ENCODE assay signal across 19 cellular contexts in genomic region chr17:30413109-30413508, GRCh38. TPM values are rescaled to one million over a fixed set of nuclear protein-coding genes. Genes with fewer than 3 reads are reported as not detected.
A peak's percentile ranks its signal among the peaks of the same experiment; 100 is the strongest.
DNase-seq lines count a peak whose midpoint lies in the region; ATAC-seq and TF ChIP-seq lines count a peak whose summit lies in the region.
"Had no signal": no experiment of that assay in that cellular context is flagged by ENCODE, and none has a peak within 500 bp of the region (broad histone marks: within the 10 kb centered on the region; RNA-seq: fewer than 3 reads in every experiment).

No MANE protein-coding gene starts in this region.

- no peak for TF ChIP-seq POLR2A in HCT116 (IDR thresholded peaks at IDR 0.05; ENCODE audit: borderline replicate concordance, extremely low read depth, insufficient read depth, insufficient read length)

- H3K4me1 ChIP-seq in HCT116 (ENCODE audit: control insufficient read depth in 1 of 2, insufficient read depth in 2 of 2, low read length in 2 of 2), result peaks cover 0 to 8% of the 10 kb centered on the region in 2 experiments; a peak in 1 of 4 replicates
- H3K4me1 ChIP-seq: A549, thyroid gland had no signal

- no peak overlapping the region for H2AFZ ChIP-seq in HCT116 (ENCODE audit: low read depth, low read length, poor library complexity, severe bottlenecking)

- H3K79me2 ChIP-seq in HCT116 (ENCODE audit: insufficient read depth, low read length), result peaks cover 9% of the 10 kb centered on the region; the same call in 1 of the 2 replicates

- RAD21 ChIA-PET in HCT116 (lab: Charles Lee; ENCODE audit: low non-redundant PET in 1 of 2, low total read pairs in 2 of 2, uncharacterized antibody in 2 of 2, unreplicated experiment in 2 of 2), result no interaction called here

- H3K4me3 Mint-ChIP-seq in activated CD4-positive, alpha-beta memory T cell treated with anti-CD3 and anti-CD28 coated beads for 36 hours, result no peak overlapping the region
- H3K4me3 Mint-ChIP-seq in activated CD4-positive, alpha-beta memory T cell treated with anti-CD3 and anti-CD28 coated beads, Interleukin-2, amount 10 ng/mL, durations not matched to agents 7 days and 5 days, result no peak overlapping the region
- peak overlapping the region; percentile 71 for H3K4me3 Mint-ChIP-seq in activated T-helper 17 cell treated with anti-CD3 and anti-CD28 coated beads, Interleukin-2, amount 50 U/mL, for 72 hours
- H3K4me3 Mint-ChIP-seq: brain had no signal

- no peaks in the 10 kb centered on the region for H3K9me2 ChIP-seq in HCT116 (ENCODE audit: insufficient read depth)

- no TSS peak for BruUV-seq in HCT116 (replicated peaks; lab: Mats Ljungman, UMichigan)

- peaks cover 7% of the 10 kb centered on the region for H3K36me3 Mint-ChIP-seq in activated CD4-positive, alpha-beta memory T cell treated with anti-CD3 and anti-CD28 coated beads for 36 hours
- peaks cover 31% of the 10 kb centered on the region for H3K36me3 Mint-ChIP-seq in activated CD4-positive, alpha-beta memory T cell treated with anti-CD3 and anti-CD28 coated beads, Interleukin-2, amount 10 ng/mL, durations not matched to agents 7 days and 5 days (ENCODE audit: low read depth)
- peaks cover 14% of the 10 kb centered on the region for H3K36me3 Mint-ChIP-seq in activated T-helper 17 cell treated with anti-CD3 and anti-CD28 coated beads, Interleukin-2, amount 50 U/mL, for 72 hours (ENCODE audit: low read depth)

- H3K9me3 ChIP-seq in HCT116 (ENCODE audit: control insufficient read depth in 1 of 2, insufficient read depth in 1 of 2, low read depth in 1 of 2, low read length in 2 of 2), result no peaks in the 10 kb centered on the region
- H3K9me3 ChIP-seq: A549, left ventricle myocardium inferior, thyroid gland had no signal

- peaks cover 30% of the 10 kb centered on the region for H3K4me1 Mint-ChIP-seq in activated CD4-positive, alpha-beta memory T cell treated with anti-CD3 and anti-CD28 coated beads for 36 hours (ENCODE audit: low read depth)
- peaks cover 11% of the 10 kb centered on the region for H3K4me1 Mint-ChIP-seq in activated CD4-positive, alpha-beta memory T cell treated with anti-CD3 and anti-CD28 coated beads, Interleukin-2, amount 10 ng/mL, durations not matched to agents 7 days and 5 days
- H3K4me1 Mint-ChIP-seq in activated T-helper 17 cell treated with anti-CD3 and anti-CD28 coated beads, Interleukin-2, amount 50 U/mL, for 72 hours, result peaks cover 33% of the 10 kb centered on the region
- H3K4me1 Mint-ChIP-seq: brain had no signal

- DNase-seq in activated CD4-positive, alpha-beta memory T cell treated with anti-CD3 and anti-CD28 coated beads for 36 hours, result no peak
- no peak for DNase-seq in activated CD4-positive, alpha-beta memory T cell treated with anti-CD3 and anti-CD28 coated beads, Interleukin-2, amount 10 ng/mL, durations not matched to agents 7 days and 5 days
- DNase-seq in HCT116 (ENCODE audit: low read depth, low spot score), result no peak
- peak; percentile 27 for DNase-seq in iris pigment epithelial cell (ENCODE audit: low read depth)
- no peak for DNase-seq in DMS 273 (lab: John Stamatoyannopoulos, UW; ENCODE audit: unreplicated experiment)
- no peak for DNase-seq in NCI-H748 treated with DMSO at 0.1 percent for 48 hours (lab: John Stamatoyannopoulos, UW)
- DNase-seq: activated CD4-positive, alpha-beta T cell treated with anti-CD3 and anti-CD28 coated beads, Interleukin-2, amount 50 U/mL, for 4 hours; activated gamma-delta T cell; left ventricle myocardium inferior; NCI-H2227 treated with DMSO at 0.1 percent for 48 hours; retina; thyroid gland had no signal

- no peaks in the 10 kb centered on the region for H4K20me1 ChIP-seq in HCT116 (ENCODE audit: insufficient read depth)

- no peaks in the 10 kb centered on the region for H3K9me3 Mint-ChIP-seq in activated CD4-positive, alpha-beta memory T cell treated with anti-CD3 and anti-CD28 coated beads for 36 hours
- peaks cover 2% of the 10 kb centered on the region for H3K9me3 Mint-ChIP-seq in activated CD4-positive, alpha-beta memory T cell treated with anti-CD3 and anti-CD28 coated beads, Interleukin-2, amount 10 ng/mL, durations not matched to agents 7 days and 5 days
- peaks cover 3% of the 10 kb centered on the region for H3K9me3 Mint-ChIP-seq in activated T-helper 17 cell treated with anti-CD3 and anti-CD28 coated beads, Interleukin-2, amount 50 U/mL, for 72 hours

- no peak for ATAC-seq in HCT116
- ATAC-seq in activated T-helper 17 cell treated with anti-CD3 and anti-CD28 coated beads, Interleukin-2, amount 50 U/mL, for 72 hours (replicated peaks), result peak; percentile 100
- ATAC-seq in GM18870 (IDR thresholded peaks at IDR 0.05; ENCODE audit: unreplicated experiment), result no peak
- ATAC-seq: A549, Panc1 had no signal

- H3K27me3 Mint-ChIP-seq in activated CD4-positive, alpha-beta memory T cell treated with anti-CD3 and anti-CD28 coated beads for 36 hours, result no peaks in the 10 kb centered on the region
- no peaks in the 10 kb centered on the region for H3K27me3 Mint-ChIP-seq in activated CD4-positive, alpha-beta memory T cell treated with anti-CD3 and anti-CD28 coated beads, Interleukin-2, amount 10 ng/mL, durations not matched to agents 7 days and 5 days
- H3K27me3 Mint-ChIP-seq in activated T-helper 17 cell treated with anti-CD3 and anti-CD28 coated beads, Interleukin-2, amount 50 U/mL, for 72 hours, result no peaks in the 10 kb centered on the region
- H3K27me3 Mint-ChIP-seq: brain had no signal

- no peak for TF ChIP-seq RAD21 in HCT116 (IDR thresholded peaks at IDR 0.05; ENCODE audit: low read depth)

- no peak for TF ChIP-seq CTCF in HCT116 (IDR thresholded peaks at IDR 0.05 in 2 of 3, conservative IDR thresholded peaks at IDR 0.05 in 1 of 3; ENCODE audit: borderline replicate concordance in 1 of 3, insufficient read depth in 1 of 3, low read depth in 2 of 3, low read length in 2 of 3)

- CTCF ChIA-PET in activated CD4-positive, alpha-beta memory T cell treated with anti-CD3 and anti-CD28 coated beads for 36 hours (lab: Charles Lee), result no interaction called here
- CTCF ChIA-PET in activated CD4-positive, alpha-beta memory T cell treated with anti-CD3 and anti-CD28 coated beads, Interleukin-2, amount 10 ng/mL, durations not matched to agents 7 days and 5 days (lab: Charles Lee), result no interaction called here
- CTCF ChIA-PET in HCT116 (lab: Charles Lee), result no interaction called here

- no peak overlapping the region for H3K9ac ChIP-seq in HCT116 (ENCODE audit: low read length)

- intact Hi-C loops in activated CD4-positive, alpha-beta memory T cell treated with anti-CD3 and anti-CD28 coated beads for 36 hours (cut with micrococcal nuclease), result loop anchor here (1.0 kb wide), 2 partner anchors 37 to 50 kb away; no protein-coding TSS in a partner anchor
- intact Hi-C loops in HCT116 (cut with micrococcal nuclease), result no loop called here

- POLR2A ChIA-PET in activated CD4-positive, alpha-beta memory T cell treated with anti-CD3 and anti-CD28 coated beads for 36 hours (lab: Charles Lee), result interaction anchor here (0.6 to 2.0 kb wide), 3 partner anchors 20 to 122 kb away, joined by 3 to 5 read pairs (median 3); partner anchors contain the start of gene BLMH
- POLR2A ChIA-PET in activated CD4-positive, alpha-beta memory T cell treated with anti-CD3 and anti-CD28 coated beads, Interleukin-2, amount 10 ng/mL, durations not matched to agents 7 days and 5 days (lab: Charles Lee), result no interaction called here
- POLR2A ChIA-PET in HCT116 (lab: Charles Lee), result no interaction called here

- H3K36me3 ChIP-seq in HCT116 (ENCODE audit: control insufficient read depth in 1 of 2, insufficient read depth in 2 of 2, low read length in 2 of 2), result no peaks in the 10 kb centered on the region
- H3K36me3 ChIP-seq: left ventricle myocardium inferior, thyroid gland had no signal

- H3K27ac Mint-ChIP-seq in activated CD4-positive, alpha-beta memory T cell treated with anti-CD3 and anti-CD28 coated beads for 36 hours, result peak overlapping the region; percentile 58
- no peak overlapping the region for H3K27ac Mint-ChIP-seq in activated CD4-positive, alpha-beta memory T cell treated with anti-CD3 and anti-CD28 coated beads, Interleukin-2, amount 10 ng/mL, durations not matched to agents 7 days and 5 days
- peak overlapping the region; percentile 94 for H3K27ac Mint-ChIP-seq in activated T-helper 17 cell treated with anti-CD3 and anti-CD28 coated beads, Interleukin-2, amount 50 U/mL, for 72 hours
- H3K27ac Mint-ChIP-seq: brain had no signal

- H3K27ac ChIP-seq in HCT116 (ENCODE audit: low read depth, low read length), result no peak overlapping the region
- H3K27ac ChIP-seq: A549, C4-2B, coronary artery, left ventricle myocardium inferior, thyroid gland had no signal

- H3K4me2 ChIP-seq in HCT116 (ENCODE audit: low read length), result no peak overlapping the region
- H3K4me2 ChIP-seq: A549 had no signal

- H3K27me3 ChIP-seq in HCT116 (ENCODE audit: insufficient read depth, low read length), result no peaks in the 10 kb centered on the region
- H3K27me3 ChIP-seq: thyroid gland had no signal

- no peak overlapping the region for H3K4me3 ChIP-seq in HCT116 (replicated peaks in 1 of 2; ENCODE audit: low read depth in 1 of 2, low read length in 2 of 2)
- H3K4me3 ChIP-seq: A549, coronary artery, left ventricle myocardium inferior, thyroid gland had no signal

TF ChIP-seq in HCT116, 20 proteins besides CTCF, POLR2A, EP300 and RAD21:
- TF ChIP-seq CBX3 (IDR thresholded peaks at IDR 0.05; ENCODE audit: low read depth) (no peak), SRF (IDR thresholded peaks at IDR 0.05; ENCODE audit: low read depth) (peak; percentile 71), SP1 (IDR thresholded peaks at IDR 0.05; ENCODE audit: low read depth) (no peak)
TF ChIP-seq in HCT116: peak in this region for 1.

RNA-seq across cellular contexts. Expression of gene CPD, which starts 34.4 kb away (rescaled TPM):
- 10 to 100 TPM; 34.1 to 34.3 TPM for total RNA-seq in activated CD4-positive, alpha-beta memory T cell treated with anti-CD3 and anti-CD28 coated beads for 36 hours
- 10 to 100 TPM; 28.7 to 32.3 TPM for total RNA-seq in activated CD4-positive, alpha-beta memory T cell treated with anti-CD3 and anti-CD28 coated beads, Interleukin-2, amount 10 ng/mL, durations not matched to agents 7 days and 5 days
- total RNA-seq in HCT116 (2021; ENCODE audit: unreplicated experiment), result 47.2 TPM
- 17.7 and 21.7 TPM in 2 replicates for polyA plus RNA-seq in HCT116 (2012)
- 10 to 100 TPM; 25.9 to 34.7 TPM for total RNA-seq in activated T-helper 17 cell treated with anti-CD3 and anti-CD28 coated beads, Interleukin-2, amount 50 U/mL, for 72 hours
